ENCODE assay signal across 8 cellular contexts in the genomic region with DNA sequence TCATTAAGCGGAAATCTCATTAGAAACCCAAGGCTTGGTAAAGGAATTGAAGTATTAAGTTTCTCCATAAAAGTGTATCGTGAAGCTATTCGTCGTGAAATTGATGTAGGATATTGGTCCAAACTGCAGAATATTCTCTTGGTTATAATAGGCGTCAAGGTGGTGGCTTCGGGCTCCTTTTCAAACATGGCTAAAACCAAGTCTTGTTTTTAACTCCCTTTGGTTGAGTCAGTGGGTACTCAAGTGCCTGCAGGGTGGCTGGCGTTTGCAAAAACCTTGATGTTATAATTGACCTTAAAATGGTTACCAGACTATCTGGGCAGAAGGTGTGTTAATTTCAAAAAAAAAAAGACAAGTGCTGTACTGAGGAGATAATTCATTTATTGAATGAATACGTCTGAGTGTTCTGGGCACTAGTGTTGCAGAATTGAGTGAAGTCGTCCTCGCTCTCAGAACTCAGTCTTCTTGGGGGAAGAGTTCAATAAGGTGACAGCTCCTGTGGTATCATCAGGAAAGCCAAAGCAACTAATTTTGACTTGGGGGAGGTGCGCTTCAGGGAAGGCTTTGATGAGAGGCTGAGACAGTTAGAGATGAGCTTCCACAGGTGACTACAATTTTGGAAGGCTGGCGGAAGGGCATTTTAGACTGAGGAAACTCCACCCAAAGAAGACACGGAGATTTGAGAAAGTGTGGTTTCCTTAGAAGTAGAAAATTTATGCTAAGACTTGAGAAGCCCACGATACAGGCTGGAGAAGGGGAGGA. TPM values are rescaled to one million over a fixed set of nuclear protein-coding genes. Genes with fewer than 3 reads are reported as not detected.
DNase-seq lines count a peak whose midpoint lies in the region; ATAC-seq and TF ChIP-seq lines count a peak whose summit lies in the region.

No MANE protein-coding gene starts in this region.

- DNase-seq in HFFc6 (no peak), WTC11 (ENCODE audit: low spot score) (no peak), fibroblast of the aortic adventitia (ENCODE audit: low read depth) (no peak), midbrain (lab: John Stamatoyannopoulos, UW) (no peak), NCI-H2107 (lab: John Stamatoyannopoulos, UW) (no peak), GM13977 (ENCODE audit: low spot score) (no peak)

- peak overlapping the region; percentile 93 for H3K4me3 ChIP-seq in fibroblast of the aortic adventitia (ENCODE audit: low read depth, low read length)
- peak overlapping the region; percentile 86 for H3K4me3 ChIP-seq in skeletal muscle satellite cell (ENCODE audit: low read length)

- in situ Hi-C loops in GM13977 (cut with MboI; ENCODE audit: low pct_unique_long_range_greater_than_20kb, low sequenced_read_pairs, unreplicated experiment), result no loop called here

- no peaks in the 10 kb centered on the region; the same call in 1 of the 2 replicates for H3K27me3 Mint-ChIP-seq in HFFc6 (ENCODE audit: insufficient read depth)
- peaks cover 20% of the 10 kb centered on the region for H3K27me3 Mint-ChIP-seq in WTC11 (ENCODE audit: low read depth)

- H3K27me3 ChIP-seq in skeletal muscle satellite cell (ENCODE audit: control insufficient read depth, insufficient read depth, low read length), result no peaks in the 10 kb centered on the region

- peak overlapping the region; percentile 94 for H3K4me2 ChIP-seq in skeletal muscle satellite cell (ENCODE audit: low read length)

- H3K4me3 Mint-ChIP-seq in HFFc6, result peak overlapping the region; percentile 98
- H3K4me3 Mint-ChIP-seq in WTC11, result peak overlapping the region; percentile 97

- no peak for ATAC-seq in WTC11
- ATAC-seq in HG02678 (IDR thresholded peaks at IDR 0.05; ENCODE audit: unreplicated experiment), result no peak

- no peaks in the 10 kb centered on the region for H3K9me3 ChIP-seq in skeletal muscle satellite cell (replicated peaks; ENCODE audit: low read length)

- H3K36me3 ChIP-seq in skeletal muscle satellite cell (ENCODE audit: insufficient read depth, low read length), result peaks cover 12% of the 10 kb centered on the region

- H3K27ac Mint-ChIP-seq in HFFc6, result peak overlapping the region; percentile 84
- H3K27ac Mint-ChIP-seq in WTC11, result peak overlapping the region; percentile 94

- H3K9me3 Mint-ChIP-seq in HFFc6 (no peaks in the 10 kb centered on the region), WTC11 (no peaks in the 10 kb centered on the region)

- peaks cover 32% of the 10 kb centered on the region for H3K36me3 Mint-ChIP-seq in HFFc6 (ENCODE audit: low read depth)
- peaks cover 8% of the 10 kb centered on the region for H3K36me3 Mint-ChIP-seq in WTC11

- H3K4me1 Mint-ChIP-seq in HFFc6 (ENCODE audit: low read depth) (peaks cover 58% of the 10 kb centered on the region), WTC11 (peaks cover 60% of the 10 kb centered on the region)

- CTCF ChIA-PET in WTC11 (lab: Charles Lee), result interaction anchor here (1.0 to 4.9 kb wide), 3 partner anchors 22 to 40 kb away, joined by 3 to 30 read pairs (median 15); no protein-coding TSS in a partner anchor

- peak overlapping the region; percentile 95 for H3K9ac ChIP-seq in skeletal muscle satellite cell (ENCODE audit: low read depth, low read length)

- H3K4me1 ChIP-seq in skeletal muscle satellite cell (ENCODE audit: control insufficient read depth, insufficient read depth, low read length), result peaks cover 17% of the 10 kb centered on the region

- POLR2A ChIA-PET in WTC11 (lab: Charles Lee), result interaction anchor here (1.5 kb wide), 1 partner anchor 57 kb away, joined by 4 read pairs; no protein-coding TSS in a partner anchor

- no peak for TF ChIP-seq CTCF in HFFc6 (IDR thresholded peaks at IDR 0.05)
- TF ChIP-seq CTCF in WTC11 (IDR thresholded peaks at IDR 0.05), result no peak
- TF ChIP-seq CTCF in fibroblast of the aortic adventitia (IDR thresholded peaks at IDR 0.05; ENCODE audit: insufficient read depth, low read length), result no peak
- no peak for TF ChIP-seq CTCF in GM13977 (IDR thresholded peaks at IDR 0.05; ENCODE audit: extremely low read depth, insufficient read depth, missing control alignments)

TF ChIP-seq in WTC11, 78 proteins besides CTCF, POLR2A, EP300 and RAD21 (continues in another document):
- TF ChIP-seq JAZF1 (CRISPR knock-in tag; IDR thresholded peaks at IDR 0.05), result no peak
- no peak for TF ChIP-seq FOXK1 (CRISPR knock-in tag; IDR thresholded peaks at IDR 0.05)
- no peak for TF ChIP-seq CBFB (CRISPR knock-in tag; IDR thresholded peaks at IDR 0.05; ENCODE audit: low read depth)
- TF ChIP-seq NR3C1 (CRISPR knock-in tag; conservative IDR thresholded peaks at IDR 0.05; ENCODE audit: low read depth), result no peak
- no peak for TF ChIP-seq RORB (CRISPR knock-in tag; IDR thresholded peaks at IDR 0.05)
- TF ChIP-seq, protein P1, sequence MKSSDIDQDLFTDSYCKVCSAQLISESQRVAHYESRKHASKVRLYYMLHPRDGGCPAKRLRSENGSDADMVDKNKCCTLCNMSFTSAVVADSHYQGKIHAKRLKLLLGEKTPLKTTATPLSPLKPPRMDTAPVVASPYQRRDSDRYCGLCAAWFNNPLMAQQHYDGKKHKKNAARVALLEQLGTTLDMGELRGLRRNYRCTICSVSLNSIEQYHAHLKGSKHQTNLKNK (CRISPR knock-in tag; IDR thresholded peaks at IDR 0.05), result no peak
- TF ChIP-seq ATF3 (CRISPR knock-in tag; conservative IDR thresholded peaks at IDR 0.05), result no peak
- no peak for TF ChIP-seq ZBTB21 (CRISPR knock-in tag; IDR thresholded peaks at IDR 0.05; ENCODE audit: borderline replicate concordance)
- TF ChIP-seq, protein P2, sequence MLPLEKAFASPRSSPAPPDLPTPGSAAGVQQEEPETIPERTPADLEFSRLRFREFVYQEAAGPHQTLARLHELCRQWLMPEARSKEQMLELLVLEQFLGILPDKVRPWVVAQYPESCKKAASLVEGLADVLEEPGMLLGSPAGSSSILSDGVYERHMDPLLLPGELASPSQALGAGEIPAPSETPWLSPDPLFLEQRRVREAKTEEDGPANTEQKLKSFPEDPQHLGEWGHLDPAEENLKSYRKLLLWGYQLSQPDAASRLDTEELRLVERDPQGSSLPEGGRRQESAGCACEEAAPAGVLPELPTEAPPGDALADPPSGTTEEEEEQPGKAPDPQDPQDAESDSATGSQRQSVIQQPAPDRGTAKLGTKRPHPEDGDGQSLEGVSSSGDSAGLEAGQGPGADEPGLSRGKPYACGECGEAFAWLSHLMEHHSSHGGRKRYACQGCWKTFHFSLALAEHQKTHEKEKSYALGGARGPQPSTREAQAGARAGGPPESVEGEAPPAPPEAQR (CRISPR knock-in tag; IDR thresholded peaks at IDR 0.05), result no peak
- no peak for TF ChIP-seq FOXP1 (CRISPR knock-in tag; IDR thresholded peaks at IDR 0.05; ENCODE audit: borderline replicate concordance)
- no peak for TF ChIP-seq ZNF317 (CRISPR knock-in tag; IDR thresholded peaks at IDR 0.05; ENCODE audit: borderline replicate concordance, low read depth)
- no peak for TF ChIP-seq EMX1 (CRISPR knock-in tag; IDR thresholded peaks at IDR 0.05)
- no peak for TF ChIP-seq HMGXB4 (CRISPR knock-in tag; IDR thresholded peaks at IDR 0.05)
- TF ChIP-seq ZNF396 (CRISPR knock-in tag; IDR thresholded peaks at IDR 0.05; ENCODE audit: borderline replicate concordance), result no peak
- TF ChIP-seq, protein P3, sequence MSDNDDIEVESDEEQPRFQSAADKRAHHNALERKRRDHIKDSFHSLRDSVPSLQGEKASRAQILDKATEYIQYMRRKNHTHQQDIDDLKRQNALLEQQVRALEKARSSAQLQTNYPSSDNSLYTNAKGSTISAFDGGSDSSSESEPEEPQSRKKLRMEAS (CRISPR knock-in tag; IDR thresholded peaks at IDR 0.05), result no peak
- no peak for TF ChIP-seq ZNF671 (CRISPR knock-in tag; IDR thresholded peaks at IDR 0.05)

RNA-seq across cellular contexts. Expression of gene UBE2Q2, which starts 1.6 kb away (rescaled TPM):
- 10 to 100 TPM; 38.4 to 45.6 (median 43.2) TPM for total RNA-seq in HFFc6 (2021; fragmentation: NEBNext Ultra II Directional; extraction: Animal tissue kit (Norgen Biotek cat#: 25700))
- total RNA-seq in WTC11 (2021) (26.1 to 28.2 TPM (median 27.0 TPM) in 3 replicates), fibroblast of the aortic adventitia (ENCODE audit: low replicate concordance) (51.5 and 58.6 TPM in 2 replicates)
- 41.5 and 41.6 TPM in 2 replicates for total RNA-seq in skeletal muscle satellite cell (2012; rRNA removed)

RNA-seq across cellular contexts. Expression of gene FBXO22, which starts 58.9 kb away (rescaled TPM):
- 10 to 100 TPM; 48.1 to 51.3 (median 49.4) TPM for total RNA-seq in HFFc6 (2021; fragmentation: NEBNext Ultra II Directional; extraction: Animal tissue kit (Norgen Biotek cat#: 25700))
- 90.3 to 95.7 TPM (median 90.9 TPM) in 3 replicates for total RNA-seq in WTC11 (2021)
- total RNA-seq in fibroblast of the aortic adventitia (ENCODE audit: low replicate concordance), result 23.8 and 32.7 TPM in 2 replicates
- 27.3 and 42.8 TPM in 2 replicates for total RNA-seq in skeletal muscle satellite cell (2012; rRNA removed)
